1 cellular context compared by ENCODE assay signal in genomic region chr17:15623255-15623654, GRCh38. TPM values are rescaled to one million over a fixed set of nuclear protein-coding genes. Genes with fewer than 3 reads are reported as not detected.
"Had no signal": no experiment of that assay in that cellular context is flagged by ENCODE, and none has a peak within 500 bp of the region (broad histone marks: within the 10 kb centered on the region; RNA-seq: fewer than 3 reads in every experiment).

No MANE protein-coding gene starts in this region.

RNA-seq across cellular contexts. Expression of gene FBXW10B, which starts 3.8 kb away (rescaled TPM):
- total RNA-seq: OCI-LY7 had no signal
